Comparison of ENCODE assay signal across 21 cellular contexts in the genomic region with DNA sequence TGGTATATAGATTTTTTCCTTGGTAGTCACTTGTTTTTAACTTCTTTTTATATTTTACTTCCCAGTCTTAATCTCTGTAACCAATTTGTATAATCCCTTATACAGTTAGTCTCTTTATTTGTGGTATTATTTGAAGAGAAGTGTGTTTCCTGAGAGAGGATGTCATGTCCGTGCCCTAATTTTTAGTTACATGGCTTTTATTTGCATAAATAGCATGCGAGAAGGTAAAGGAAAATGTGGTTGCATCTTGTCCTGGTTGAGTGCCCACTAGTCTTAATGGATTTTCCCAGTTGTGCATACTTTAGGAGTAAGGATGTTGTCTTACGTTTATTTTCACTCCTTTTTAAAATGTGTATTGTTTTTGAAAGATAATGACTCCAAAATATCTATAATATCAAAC. TPM values are rescaled to one million over a fixed set of nuclear protein-coding genes. Genes with fewer than 3 reads are reported as not detected.
DNase-seq lines count a peak whose midpoint lies in the region; ATAC-seq, FAIRE-seq and TF ChIP-seq lines count a peak whose summit lies in the region.
"Had no signal": no experiment of that assay in that cellular context is flagged by ENCODE, and none has a peak within 500 bp of the region (broad histone marks: within the 10 kb centered on the region; RNA-seq: fewer than 3 reads in every experiment).

No MANE protein-coding gene starts in this region.

- H3K27ac Mint-ChIP-seq in T-helper 2 cell treated with Interferon-gamma antibody and Interleukin-4, amounts not matched to agents 5 μg/mL and 100 μg/mL, for 36 hours, result peak overlapping the region; percentile 71
- H3K27ac Mint-ChIP-seq in activated naive CD8-positive, alpha-beta T cell treated with anti-CD3 and anti-CD28 coated beads, Interleukin-2, amount 50 U/mL, for 24 hours, result peak overlapping the region; percentile 1

- no peak overlapping the region for H3K27ac ChIP-seq in pancreas
- H3K27ac ChIP-seq: 22Rv1, body of pancreas, gastrocnemius medialis, upper lobe of right lung had no signal

- H3K36me3 ChIP-seq in pancreas, result no peaks in the 10 kb centered on the region
- H3K36me3 ChIP-seq: gastrocnemius medialis, HAP-1, upper lobe of right lung had no signal

- H3K9me3 ChIP-seq in pancreas, result no peaks in the 10 kb centered on the region
- H3K9me3 ChIP-seq: body of pancreas, gastrocnemius medialis, HAP-1, upper lobe of right lung had no signal

- intact Hi-C loops in pancreas (cut with DNase I) (no loop called here), head of caudate nucleus (cut with DNase I) (no loop called here)

- no peak for DNase-seq in T-helper 2 cell treated with Interferon-gamma antibody and Interleukin-4, amounts not matched to agents 5 μg/mL and 100 μg/mL, for 36 hours (ENCODE audit: low spot score)
- no peak for DNase-seq in T-helper 2 cell
- peak; percentile 19 for DNase-seq in NCI-H526 treated with DMSO at 0.1 percent for 48 hours (lab: John Stamatoyannopoulos, UW)
- no peak for DNase-seq in activated naive CD8-positive, alpha-beta T cell treated with anti-CD3 and anti-CD28 coated beads, Interleukin-2, amount 50 U/mL, for 24 hours
- no peak for DNase-seq in pancreas
- DNase-seq in HEK293T (ENCODE audit: extremely low spot score), result no peak
- DNase-seq in head of caudate nucleus, result no peak
- DNase-seq: activated naive CD4-positive, alpha-beta T cell treated with Interleukin-2 at 50 U/mL for 16 hours; body of pancreas; cortex of kidney; DND-41; gastrocnemius medialis; KG1; left ventricle myocardium superior; NCI-H1105 treated with DMSO at 0.1 percent for 48 hours; NCI-H774; upper lobe of right lung had no signal

- peaks cover 50% of the 10 kb centered on the region for H3K4me1 Mint-ChIP-seq in T-helper 2 cell treated with Interferon-gamma antibody and Interleukin-4, amounts not matched to agents 5 μg/mL and 100 μg/mL, for 36 hours (ENCODE audit: low read depth)
- H3K4me1 Mint-ChIP-seq in activated naive CD8-positive, alpha-beta T cell treated with anti-CD3 and anti-CD28 coated beads, Interleukin-2, amount 50 U/mL, for 24 hours, result peaks cover 98% of the 10 kb centered on the region

- no peak overlapping the region for H3K4me3 Mint-ChIP-seq in T-helper 2 cell treated with Interferon-gamma antibody and Interleukin-4, amounts not matched to agents 5 μg/mL and 100 μg/mL, for 36 hours
- no peak overlapping the region for H3K4me3 Mint-ChIP-seq in activated naive CD8-positive, alpha-beta T cell treated with anti-CD3 and anti-CD28 coated beads, Interleukin-2, amount 50 U/mL, for 24 hours

- WGBS in pancreas, 2 donors, result 84 to 88% methylated on average over 3 of the region's 3 CpGs

- no peaks in the 10 kb centered on the region for H3K27me3 ChIP-seq in pancreas
- H3K27me3 ChIP-seq: body of pancreas, gastrocnemius medialis, upper lobe of right lung had no signal

- no peak for ATAC-seq in activated naive CD8-positive, alpha-beta T cell treated with anti-CD3 and anti-CD28 coated beads, Interleukin-2, amount 50 U/mL, for 24 hours
- no peak for ATAC-seq in pancreas
- no peak for ATAC-seq in GM21825 (IDR thresholded peaks at IDR 0.05; ENCODE audit: unreplicated experiment)
- ATAC-seq: body of pancreas, gastrocnemius medialis, left ventricle myocardium superior, upper lobe of right lung had no signal

- TF ChIP-seq CTCF in pancreas (IDR thresholded peaks at IDR 0.05), result no peak

- CTCF ChIA-PET in HEK293T (lab: Yijun Ruan, JAX), result no interaction called here

- no peaks in the 10 kb centered on the region for H3K27me3 Mint-ChIP-seq in T-helper 2 cell treated with Interferon-gamma antibody and Interleukin-4, amounts not matched to agents 5 μg/mL and 100 μg/mL, for 36 hours (ENCODE audit: low read depth)
- no peaks in the 10 kb centered on the region for H3K27me3 Mint-ChIP-seq in activated naive CD8-positive, alpha-beta T cell treated with anti-CD3 and anti-CD28 coated beads, Interleukin-2, amount 50 U/mL, for 24 hours

- no peak overlapping the region for H3K4me3 ChIP-seq in pancreas
- H3K4me3 ChIP-seq: body of pancreas, gastrocnemius medialis, HAP-1, upper lobe of right lung had no signal

- peaks cover 14 to 41% (median 27%) of the 10 kb centered on the region in 3 donors for H3K4me1 ChIP-seq in pancreas

- H3K9me3 Mint-ChIP-seq in T-helper 2 cell treated with Interferon-gamma antibody and Interleukin-4, amounts not matched to agents 5 μg/mL and 100 μg/mL, for 36 hours, result no peaks in the 10 kb centered on the region
- no peaks in the 10 kb centered on the region for H3K9me3 Mint-ChIP-seq in activated naive CD8-positive, alpha-beta T cell treated with anti-CD3 and anti-CD28 coated beads, Interleukin-2, amount 50 U/mL, for 24 hours

- POLR2A ChIA-PET in HEK293T (lab: Yijun Ruan, JAX), result interaction anchor here (1.3 kb wide), 1 partner anchor 28 kb away, joined by 4 read pairs; the partner anchor contains the start of gene RAP1B

- peaks cover 16% of the 10 kb centered on the region for H3K36me3 Mint-ChIP-seq in T-helper 2 cell treated with Interferon-gamma antibody and Interleukin-4, amounts not matched to agents 5 μg/mL and 100 μg/mL, for 36 hours (ENCODE audit: low read depth)
- H3K36me3 Mint-ChIP-seq in activated naive CD8-positive, alpha-beta T cell treated with anti-CD3 and anti-CD28 coated beads, Interleukin-2, amount 50 U/mL, for 24 hours (ENCODE audit: low read depth), result peaks cover 21% of the 10 kb centered on the region

- FAIRE-seq in pancreas (lab: Jason Lieb, UNC), result peak; percentile 29
- FAIRE-seq: RCC 7860 had no signal

TF ChIP-seq in HEK293T, 16 proteins besides CTCF, POLR2A, EP300 and RAD21:
- TF ChIP-seq SUZ12 (IDR thresholded peaks at IDR 0.05) (no peak), BHLHE40 (IDR thresholded peaks at IDR 0.05; ENCODE audit: borderline replicate concordance) (no peak), CTBP1 (IDR thresholded peaks at IDR 0.05; ENCODE audit: borderline replicate concordance) (no peak), HDGF (IDR thresholded peaks at IDR 0.05; ENCODE audit: borderline replicate concordance) (no peak), ELF4 (IDR thresholded peaks at IDR 0.05) (no peak), LEF1 (IDR thresholded peaks at IDR 0.05; ENCODE audit: borderline replicate concordance) (no peak), SP1 (IDR thresholded peaks at IDR 0.05) (no peak), FOXK2 (IDR thresholded peaks at IDR 0.05) (no peak), NFRKB (IDR thresholded peaks at IDR 0.05) (no peak), FOXA1 (IDR thresholded peaks at IDR 0.05) (no peak)
- TF ChIP-seq, protein P1, sequence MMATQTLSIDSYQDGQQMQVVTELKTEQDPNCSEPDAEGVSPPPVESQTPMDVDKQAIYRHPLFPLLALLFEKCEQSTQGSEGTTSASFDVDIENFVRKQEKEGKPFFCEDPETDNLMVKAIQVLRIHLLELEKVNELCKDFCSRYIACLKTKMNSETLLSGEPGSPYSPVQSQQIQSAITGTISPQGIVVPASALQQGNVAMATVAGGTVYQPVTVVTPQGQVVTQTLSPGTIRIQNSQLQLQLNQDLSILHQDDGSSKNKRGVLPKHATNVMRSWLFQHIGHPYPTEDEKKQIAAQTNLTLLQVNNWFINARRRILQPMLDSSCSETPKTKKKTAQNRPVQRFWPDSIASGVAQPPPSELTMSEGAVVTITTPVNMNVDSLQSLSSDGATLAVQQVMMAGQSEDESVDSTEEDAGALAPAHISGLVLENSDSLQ (IDR thresholded peaks at IDR 0.05), result no peak

RNA-seq across cellular contexts. Expression of gene RAP1B, which starts 27.5 kb away (rescaled TPM):
- 10 to 100 TPM; 29.8 to 60.5 (median 37.1) TPM for total RNA-seq in pancreas
- 10 to 100 TPM; 30.1 to 47.0 TPM for polyA plus RNA-seq in pancreas

RNA-seq across cellular contexts. Expression of gene NUP107, which starts 48.6 kb away (rescaled TPM):
- total RNA-seq in pancreas, result 10 to 100 TPM; 11.3 to 22.1 (median 14.6) TPM
- polyA plus RNA-seq in pancreas, result 10 to 100 TPM; 11.3 to 17.2 TPM
